10 cellular contexts compared by ENCODE assay signal in genomic region chr6:108811490-108811889, GRCh38.
"Had no signal": no experiment of that assay in that cellular context is flagged by ENCODE, and none has a peak within 500 bp of the region (broad histone marks: within the 10 kb centered on the region; RNA-seq: fewer than 3 reads in every experiment).

No MANE protein-coding gene starts in this region.

- H3K4me2 ChIP-seq: GM23338 had no signal

- H3K4me3 ChIP-seq: GM23248, GM23338, HAP-1 had no signal

- H3K4me3 Mint-ChIP-seq: GM23338, H9, HFFc6 had no signal

- H3K4me1 Mint-ChIP-seq: GM23338, H9 had no signal

- H3K36me3 ChIP-seq: HAP-1 had no signal

- ATAC-seq: GM23338, HCT116 had no signal

- FAIRE-seq: H54 had no signal

- H3K9ac ChIP-seq: GM23248 had no signal

- H3K27ac ChIP-seq: GM23248 had no signal

- H3K27ac Mint-ChIP-seq: GM23338, H9, HFFc6 had no signal

- H2AFZ ChIP-seq: GM23248, GM23338 had no signal

- H3K4me1 ChIP-seq: HAP-1 had no signal

- DNase-seq: GM23248, GOT3, H7, H9, HCEC 1CT, HFFc6 had no signal
